Comparison of ENCODE assay signal across 8 cellular contexts in the genomic region with DNA sequence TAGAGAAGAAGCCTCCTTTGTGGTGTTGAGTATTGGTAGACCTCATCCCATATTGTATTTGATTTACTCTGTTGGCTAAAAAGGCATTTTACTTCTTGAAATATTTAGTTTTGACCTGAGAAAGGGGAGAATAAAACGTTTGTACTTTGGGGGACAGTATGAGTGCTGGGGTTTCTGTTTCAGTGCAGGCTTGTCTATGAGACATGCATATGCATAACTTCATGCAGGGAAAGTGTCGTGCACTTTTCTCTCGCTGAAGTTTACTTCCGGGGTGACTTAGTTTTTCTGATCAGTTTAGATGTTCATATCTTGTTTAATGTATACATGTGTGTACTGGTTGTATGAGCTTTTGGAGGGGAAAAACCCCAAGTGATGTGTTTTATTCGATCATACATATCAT. TPM values are rescaled to one million over a fixed set of nuclear protein-coding genes. Genes with fewer than 3 reads are reported as not detected.
DNase-seq lines count a peak whose midpoint lies in the region; ATAC-seq and TF ChIP-seq lines count a peak whose summit lies in the region.

No MANE protein-coding gene starts in this region.

- peak overlapping the region; percentile 75 for H3K27ac ChIP-seq in CD4-positive, alpha-beta T cell (ENCODE audit: low read depth, low read length)
- peak overlapping the region; percentile 82 for H3K27ac ChIP-seq in epithelial cell of prostate
- peak overlapping the region in 1 of 2 donors; percentile 42 for H3K27ac ChIP-seq in ascending aorta

- intact Hi-C loops in CD4-positive, alpha-beta T cell (cut with DNase I, micrococcal nuclease): loop anchor here (1.0 to 5.0 kb wide), 4 partner anchors 10 to 247 kb away; a partner anchor contains a TSS
- intact Hi-C loops in ascending aorta (cut with DNase I): no loop called here

- no peaks in the 10 kb centered on the region for H3K27me3 ChIP-seq in CD4-positive, alpha-beta T cell (ENCODE audit: control insufficient read depth, insufficient read depth, low read length)
- H3K27me3 ChIP-seq in ascending aorta: no peaks in the 10 kb centered on the region

- no peaks in the 10 kb centered on the region for H3K36me3 ChIP-seq in ascending aorta

- peaks cover 2% of the 10 kb centered on the region for H3K9me3 Mint-ChIP-seq in CD4-positive, alpha-beta T cell

- H3K4me3 ChIP-seq in ascending aorta: peak overlapping the region in 1 of 2 donors; percentile 29

- CTCF ChIA-PET in CD4-positive, alpha-beta T cell (lab: Charles Lee): interaction anchor here (1.5 kb wide), 1 partner anchor 59 kb away, joined by 3 read pairs; a partner anchor contains a TSS

- peak overlapping the region; percentile 89 for H3K27ac Mint-ChIP-seq in CD4-positive, alpha-beta T cell

- peaks cover 6 to 26% of the 10 kb centered on the region in 2 donors for H3K4me1 ChIP-seq in ascending aorta

- ATAC-seq in CD4-positive, alpha-beta T cell (ENCODE audit: poor library complexity): peak; percentile 39
- ATAC-seq in GM19463 (IDR thresholded peaks at IDR 0.05; ENCODE audit: unreplicated experiment) (peak; percentile 41), HG03558 (IDR thresholded peaks at IDR 0.05; ENCODE audit: extremely low read depth, unreplicated experiment) (peak; percentile 35)

- H3K4me1 Mint-ChIP-seq in CD4-positive, alpha-beta T cell (ENCODE audit: low read depth): peaks cover 73% of the 10 kb centered on the region

- TF ChIP-seq CTCF in CD4-positive, alpha-beta T cell (IDR thresholded peaks at IDR 0.05): no peak
- TF ChIP-seq CTCF in ascending aorta (IDR thresholded peaks at IDR 0.05): no peak

- peaks cover 18% of the 10 kb centered on the region for H3K36me3 Mint-ChIP-seq in CD4-positive, alpha-beta T cell (ENCODE audit: low read depth)

- DNase-seq in CD4-positive, alpha-beta T cell: peak in 3 of 10 experiments; percentile 21 to 38 (median 25)
- no peak for DNase-seq in epithelial cell of prostate (ENCODE audit: low read depth, low spot score)
- no peak for DNase-seq in NCI-H1092 treated with DMSO at 0.1 percent for 48 hours (lab: John Stamatoyannopoulos, UW)
- DNase-seq in NCI-H1105 treated with DMSO at 0.1 percent for 48 hours (lab: John Stamatoyannopoulos, UW): no peak
- no peak for DNase-seq in NCI-H1105 (lab: John Stamatoyannopoulos, UW)
- DNase-seq in ascending aorta (ENCODE audit: low spot score in 2 of 2): no peak

- H3K4me3 Mint-ChIP-seq in CD4-positive, alpha-beta T cell: peak overlapping the region; percentile 88

- H3K27me3 Mint-ChIP-seq in CD4-positive, alpha-beta T cell: no peaks in the 10 kb centered on the region

- POLR2A ChIA-PET in CD4-positive, alpha-beta T cell (lab: Charles Lee): interaction anchor here (0.9 to 3.4 kb wide), 7 partner anchors 9 to 281 kb away, joined by 3 to 32 read pairs (median 4); a partner anchor contains a TSS

- no peaks in the 10 kb centered on the region for H3K9me3 ChIP-seq in CD4-positive, alpha-beta T cell (ENCODE audit: control insufficient read depth, low read length)
- H3K9me3 ChIP-seq in ascending aorta: no peaks in the 10 kb centered on the region

RNA-seq across cellular contexts. Expression of a gene that starts 59.5 kb away (rescaled TPM):
- total RNA-seq in CD4-positive, alpha-beta T cell: 100 to 1,000 TPM; 143 to 153 TPM
- 69.9 TPM for total RNA-seq in ascending aorta
